In the genomic region with DNA sequence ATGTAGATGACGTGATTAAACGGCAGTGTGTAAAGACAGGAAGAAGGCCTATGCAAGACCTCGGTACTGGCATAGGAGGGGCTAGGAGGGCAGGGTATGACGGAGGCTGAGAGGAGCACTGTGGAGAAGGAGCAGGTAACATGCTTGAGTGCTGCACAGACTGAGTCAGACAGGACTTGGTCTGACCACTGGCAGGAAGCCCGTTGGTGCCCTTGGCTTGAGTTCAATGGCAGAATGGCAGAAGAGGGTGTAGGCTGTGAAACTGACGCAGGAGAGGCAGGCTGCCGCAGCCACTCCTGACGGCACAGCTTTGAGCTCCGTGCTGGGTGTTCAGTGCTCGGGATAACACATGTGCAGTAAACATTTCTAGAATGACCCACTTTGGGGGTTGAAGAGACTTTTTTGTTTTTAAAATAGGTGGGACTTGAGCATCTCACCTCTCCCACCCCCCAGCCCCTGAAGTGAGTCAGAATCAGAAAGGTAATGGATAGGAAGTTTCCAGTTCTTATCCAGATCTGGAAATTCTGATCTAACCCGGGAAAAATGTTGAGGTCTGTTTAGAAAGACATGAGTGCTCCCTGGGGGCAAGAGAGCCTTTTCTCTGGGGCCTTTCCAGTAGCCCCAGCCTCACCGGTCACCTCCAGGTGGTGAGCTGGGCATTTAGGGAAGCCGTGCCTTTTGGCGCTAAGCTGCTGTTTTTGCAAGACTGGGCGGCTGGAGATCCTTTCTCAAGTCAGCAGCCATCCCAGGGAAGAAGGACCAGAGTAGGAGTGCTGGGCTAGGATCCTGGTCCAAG, we compare ENCODE assay signal across 13 cellular contexts.
A peak's percentile ranks its signal among the peaks of the same experiment; 100 is the strongest.
DNase-seq lines count a peak whose midpoint lies in the region; ATAC-seq, FAIRE-seq and TF ChIP-seq lines count a peak whose summit lies in the region.
"Had no signal": no experiment of that assay in that cellular context is flagged by ENCODE, and none has a peak within 500 bp of the region (broad histone marks: within the 10 kb centered on the region; RNA-seq: fewer than 3 reads in every experiment).

No MANE protein-coding gene starts in this region.

- no peaks in the 10 kb centered on the region for H3K79me2 ChIP-seq in osteoblast (ENCODE audit: insufficient read depth, low read length)

- FAIRE-seq in pancreas (lab: Jason Lieb, UNC): no peak
- FAIRE-seq: H1 had no signal

- no peak overlapping the region for H2AFZ ChIP-seq in osteoblast (ENCODE audit: low read length)

- POLR2A ChIA-PET in Panc1 (lab: Charles Lee): no interaction called here

- no peak overlapping the region for H3K4me3 ChIP-seq in Panc1 (ENCODE audit: low read depth in 2 of 2, low read length in 2 of 2)
- H3K4me3 ChIP-seq in pancreas: no peak overlapping the region
- no peak overlapping the region for H3K4me3 ChIP-seq in osteoblast (ENCODE audit: insufficient read depth, low read length)
- H3K4me3 ChIP-seq: heart right ventricle, SJSA1 had no signal

- CTCF ChIA-PET in Panc1 (lab: Charles Lee): no interaction called here

- peaks cover 22 to 28% of the 10 kb centered on the region in 2 donors for H3K4me1 Mint-ChIP-seq in effector memory CD8-positive, alpha-beta T cell (ENCODE audit: low read depth in 2 of 2)

- TF ChIP-seq CTCF in Panc1 (IDR thresholded peaks at IDR 0.05): no peak
- TF ChIP-seq CTCF in pancreas (IDR thresholded peaks at IDR 0.05): no peak
- no peak for TF ChIP-seq CTCF in osteoblast (IDR thresholded peaks at IDR 0.05; ENCODE audit: extremely low read depth, low read depth, low read length)

- H3K4me3 Mint-ChIP-seq in effector memory CD8-positive, alpha-beta T cell: no peak overlapping the region

- H4K20me1 ChIP-seq in osteoblast (ENCODE audit: insufficient read depth, low read length): no peaks in the 10 kb centered on the region

- BruUV-seq in Panc1 (replicated peaks; lab: Mats Ljungman, UMichigan): no TSS peak

- H3K27ac Mint-ChIP-seq in effector memory CD8-positive, alpha-beta T cell: peak overlapping the region in 1 of 2 donors; percentile 10

- H3K27ac ChIP-seq in Panc1 (ENCODE audit: low read length) (peak overlapping the region; percentile 50; the same call in 1 of the 2 replicates), pancreas (peak overlapping the region in 1 of 4 donors; percentile 36), osteoblast (ENCODE audit: low read depth, low read length) (no peak overlapping the region)
- H3K27ac ChIP-seq: heart right ventricle, SJSA1 had no signal

- H3K27me3 Mint-ChIP-seq in effector memory CD8-positive, alpha-beta T cell: peaks cover 0 to 2% of the 10 kb centered on the region in 2 donors

- DNase-seq in G401 (ENCODE audit: low spot score) (peak; percentile 61), Panc1 (ENCODE audit: low read depth, low spot score) (no peak), pancreas (peak; percentile 87 to 96 (median 94)), NCI-H1694 (lab: John Stamatoyannopoulos, UW) (no peak), osteoblast (ENCODE audit: insufficient read length, low spot score, missing footprints) (no peak)
- peak in 1 of 3 experiments; percentile 9 for DNase-seq in effector memory CD8-positive, alpha-beta T cell
- DNase-seq: activated CD4-positive, alpha-beta T cell treated with anti-CD3 and anti-CD28 coated beads for 48 hours; activated naive CD4-positive, alpha-beta T cell; heart right ventricle had no signal

- in situ Hi-C loops in G401 (cut with HindIII; ENCODE audit: low sequenced_read_pairs): no loop called here
- in situ Hi-C loops in Panc1 (cut with HindIII; ENCODE audit: low pct_unique_long_range_greater_than_20kb, low sequenced_read_pairs): no loop called here

- H3K36me3 Mint-ChIP-seq in effector memory CD8-positive, alpha-beta T cell (ENCODE audit: insufficient read depth): peaks cover 2% of the 10 kb centered on the region

- H3K9me3 ChIP-seq in Panc1 (ENCODE audit: control insufficient read depth, insufficient read depth, low read depth, low read length) (no peaks in the 10 kb centered on the region), pancreas (no peaks in the 10 kb centered on the region), osteoblast (ENCODE audit: low read depth, low read length) (no peaks in the 10 kb centered on the region)
- H3K9me3 ChIP-seq: heart right ventricle, SJSA1 had no signal

- H3K36me3 ChIP-seq in Panc1 (ENCODE audit: control insufficient read depth, insufficient read depth, low read length) (no peaks in the 10 kb centered on the region), pancreas (no peaks in the 10 kb centered on the region), osteoblast (ENCODE audit: insufficient read depth, low read length) (no peaks in the 10 kb centered on the region)
- H3K36me3 ChIP-seq: heart right ventricle, SJSA1 had no signal

- no peaks in the 10 kb centered on the region for H3K9me3 Mint-ChIP-seq in effector memory CD8-positive, alpha-beta T cell

- H3K4me2 ChIP-seq in osteoblast (ENCODE audit: insufficient read depth, low read length): no peak overlapping the region

- 34 to 37% methylated on average over 15 of the region's 15 CpGs for WGBS in pancreas, 2 donors

- H3K4me1 ChIP-seq in Panc1 (ENCODE audit: control insufficient read depth, insufficient read depth, low read length): peaks cover 24% of the 10 kb centered on the region
- peaks cover 23 to 37% (median 31%) of the 10 kb centered on the region in 3 donors for H3K4me1 ChIP-seq in pancreas
- no peaks in the 10 kb centered on the region for H3K4me1 ChIP-seq in osteoblast (ENCODE audit: insufficient read depth, low read length)

- H3K27me3 ChIP-seq in Panc1 (ENCODE audit: control insufficient read depth, insufficient read depth, low read length) (no peaks in the 10 kb centered on the region), pancreas (no peaks in the 10 kb centered on the region), osteoblast (ENCODE audit: insufficient read depth, low read length) (peaks cover 33% of the 10 kb centered on the region)
- H3K27me3 ChIP-seq: SJSA1 had no signal

- ATAC-seq in Panc1: 0 out of 2 replicates have a peak, but pooled peaks have one; percentile 20
- peak; percentile 71 for ATAC-seq in effector memory CD8-positive, alpha-beta T cell (replicated peaks)
- ATAC-seq in pancreas: peak; percentile 73 to 80 (median 76)
- no peak for ATAC-seq in GM18520 (IDR thresholded peaks at IDR 0.05; ENCODE audit: unreplicated experiment)
- no peak for ATAC-seq in HG03432 (IDR thresholded peaks at IDR 0.05; ENCODE audit: unreplicated experiment)

- intact Hi-C loops in Panc1 (cut with micrococcal nuclease; ENCODE audit: unreplicated experiment): loop anchor here (10.0 kb wide), 1 partner anchor 516 kb away; a partner anchor contains a TSS
- intact Hi-C loops in pancreas (cut with DNase I): loop anchor here in 1 of 3 donors (10.0 kb wide), 1 partner anchor 886 kb away; no protein-coding TSS in a partner anchor

Comparison
In these comparisons a context has a peak if more than half of its experiments do, and no peak if none do; other contexts are left out.
1. DNase-seq: peak in G401 (single experiment) and pancreas (6 of 6); none in Panc1 (single experiment), NCI-H1694 (single experiment) and osteoblast (single experiment).
2. ATAC-seq: peak in Panc1 (single experiment), effector memory CD8-positive, alpha-beta T cell (single experiment) and pancreas (4 of 4); none in GM18520 (single experiment) and HG03432 (single experiment).